Comparison of ENCODE assay signal across 20 cellular contexts in the genomic region with DNA sequence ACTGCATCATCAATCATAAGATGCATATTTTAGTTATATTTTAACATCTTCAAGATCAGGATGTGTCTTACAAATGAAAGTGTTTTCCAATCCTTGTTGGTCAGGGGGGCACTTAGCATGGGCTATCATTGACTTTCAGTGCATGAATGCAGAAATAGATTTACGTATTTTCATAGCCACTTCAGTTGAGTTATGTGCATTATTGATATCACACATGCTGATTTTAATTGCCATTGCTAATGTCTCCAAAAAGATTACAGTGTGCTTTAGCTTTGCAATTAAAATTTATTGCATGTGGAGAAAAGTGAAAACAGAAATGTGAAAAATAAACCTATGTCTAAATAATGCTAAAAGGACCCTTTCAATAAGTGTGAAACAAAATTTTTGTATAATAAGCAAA.
"Had no signal": no experiment of that assay in that cellular context is flagged by ENCODE, and none has a peak within 500 bp of the region (broad histone marks: within the 10 kb centered on the region; RNA-seq: fewer than 3 reads in every experiment).

No MANE protein-coding gene starts in this region.

- H3K4me3 ChIP-seq: coronary artery, dorsolateral prefrontal cortex had no signal

- DNase-seq: activated B cell treated with CpG ODN at 0.5 μM for 24 hours; activated CD4-positive, alpha-beta T cell treated with anti-CD3 and anti-CD28 coated beads, Interleukin-2, amount 50 U/mL, for 1 hour; activated CD4-positive, alpha-beta T cell treated with anti-CD3 and anti-CD28 coated beads, Interleukin-2, amount 50 U/mL, for 48 hours; activated CD8-positive, alpha-beta memory T cell treated with anti-CD3 and anti-CD28 coated beads for 24 hours; activated effector memory CD4-positive, alpha-beta T cell treated with Interleukin-2 at 50 U/mL for 16 hours; activated gamma-delta T cell treated with Interleukin-2 at 50 U/mL for 16 hours; activated naive CD4-positive, alpha-beta T cell treated with anti-CD3 and anti-CD28 coated beads, Interleukin-2, amount 50 U/mL, for 16 hours; activated naive CD4-positive, alpha-beta T cell treated with Interleukin-2 at 50 U/mL for 16 hours; activated T-cell treated with anti-CD3 and anti-CD28 coated beads, Interleukin-2, amount 50 U/mL, for 4 hours; amniotic stem cell; anterior cingulate cortex; brain microvascular endothelial cell; dorsolateral prefrontal cortex; effector memory CD4-positive, alpha-beta T cell; endodermal cell; foreskin fibroblast; head of caudate nucleus; T1000; WERI-Rb-1 had no signal

- H3K27me3 ChIP-seq: brain microvascular endothelial cell had no signal

- H3K27ac ChIP-seq: brain microvascular endothelial cell, coronary artery, dorsolateral prefrontal cortex, WERI-Rb-1 had no signal

- H3K36me3 ChIP-seq: brain microvascular endothelial cell, WERI-Rb-1 had no signal
